28 cellular contexts compared by ENCODE assay signal in genomic region chr6:34051339-34051919, GRCh38.
"Had no signal": no experiment of that assay in that cellular context is flagged by ENCODE, and none has a peak within 500 bp of the region (broad histone marks: within the 10 kb centered on the region; RNA-seq: fewer than 3 reads in every experiment).

No MANE protein-coding gene starts in this region.

- H3K4me3 Mint-ChIP-seq: activated CD4-positive, alpha-beta memory T cell treated with anti-CD3 and anti-CD28 coated beads for 36 hours; activated CD4-positive, alpha-beta T cell treated with anti-CD3 and anti-CD28 coated beads, Interleukin-2, amount 10 ng/mL, durations not matched to agents 24 days and 14 days; activated naive CD4-positive, alpha-beta T cell treated with anti-CD3 and anti-CD28 coated beads for 36 hours; activated naive CD8-positive, alpha-beta T cell treated with anti-CD3 and anti-CD28 coated beads for 36 hours; activated T-helper 1 cell treated with anti-CD3 and anti-CD28 coated beads, Interleukin-12 subunit alpha, Interleukin-12 subunit beta, Interleukin-2, Interleukin-4 antibody, amounts not matched to agents 30 ng/mL and 10 ng/mL and 1 ng/mL, durations not matched to agents 14 hours and 24 hours and 36 hours; effector memory CD8-positive, alpha-beta T cell; immature natural killer cell; mesothelial cell of epicardium; naive B cell; nephron progenitor cell had no signal

- H3K4me1 Mint-ChIP-seq: activated CD4-positive, alpha-beta T cell treated with anti-CD3 and anti-CD28 coated beads, Interleukin-2, amount 10 ng/mL, durations not matched to agents 24 days and 14 days; activated naive CD8-positive, alpha-beta T cell treated with anti-CD3 and anti-CD28 coated beads for 36 hours; immature natural killer cell had no signal

- H3K27ac ChIP-seq: adrenal gland, brain microvascular endothelial cell, heart left ventricle, suprapubic skin, tibial artery, upper lobe of right lung had no signal

- H3K27ac Mint-ChIP-seq: activated CD4-positive, alpha-beta memory T cell treated with anti-CD3 and anti-CD28 coated beads for 36 hours; activated CD4-positive, alpha-beta T cell treated with anti-CD3 and anti-CD28 coated beads, Interleukin-2, amount 10 ng/mL, durations not matched to agents 24 days and 14 days; activated naive CD4-positive, alpha-beta T cell treated with anti-CD3 and anti-CD28 coated beads for 36 hours; activated naive CD8-positive, alpha-beta T cell treated with anti-CD3 and anti-CD28 coated beads for 36 hours; activated T-helper 1 cell treated with anti-CD3 and anti-CD28 coated beads, Interleukin-12 subunit alpha, Interleukin-12 subunit beta, Interleukin-2, Interleukin-4 antibody, amounts not matched to agents 30 ng/mL and 10 ng/mL and 1 ng/mL, durations not matched to agents 14 hours and 24 hours and 36 hours; effector memory CD8-positive, alpha-beta T cell; immature natural killer cell; mesothelial cell of epicardium; nephron progenitor cell had no signal

- DNase-seq: activated CD4-positive, alpha-beta memory T cell treated with anti-CD3 and anti-CD28 coated beads for 36 hours; activated CD4-positive, alpha-beta T cell treated with anti-CD3 and anti-CD28 coated beads, Interleukin-2, amount 10 ng/mL, durations not matched to agents 24 days and 14 days; activated CD8-positive, alpha-beta memory T cell treated with anti-CD3 and anti-CD28 coated beads, Interleukin-2, amount 50 U/mL, for 4 hours; activated effector memory CD4-positive, alpha-beta T cell treated with anti-CD3 and anti-CD28 coated beads, Interleukin-2, amount 50 U/mL, for 16 hours; activated naive CD4-positive, alpha-beta T cell treated with anti-CD3 and anti-CD28 coated beads for 36 hours; activated naive CD8-positive, alpha-beta T cell treated with anti-CD3 and anti-CD28 coated beads for 36 hours; activated T-cell treated with anti-CD3 and anti-CD28 coated beads, Interleukin-2, amount 50 U/mL, for 1 hour; adrenal gland; brain microvascular endothelial cell; cortex of kidney; effector memory CD8-positive, alpha-beta T cell; foreskin fibroblast; heart left ventricle; hypothalamus; immature natural killer cell; kidney; left colon; naive B cell; nephron progenitor cell; occipital lobe; right cardiac atrium; stimulated activated CD4-positive, alpha-beta T cell treated with anti-CD3 and anti-CD28 coated beads, Interleukin-15, amount 100 ng/mL, for 24 hours; stimulated activated naive CD4-positive, alpha-beta T cell; tibial artery; upper lobe of right lung had no signal

- H3K36me3 Mint-ChIP-seq: activated CD4-positive, alpha-beta memory T cell treated with anti-CD3 and anti-CD28 coated beads for 36 hours; activated naive CD8-positive, alpha-beta T cell treated with anti-CD3 and anti-CD28 coated beads for 36 hours; immature natural killer cell; mesothelial cell of epicardium had no signal

- H3K9me3 Mint-ChIP-seq: activated CD4-positive, alpha-beta memory T cell treated with anti-CD3 and anti-CD28 coated beads for 36 hours; activated CD4-positive, alpha-beta T cell treated with anti-CD3 and anti-CD28 coated beads, Interleukin-2, amount 10 ng/mL, durations not matched to agents 24 days and 14 days; activated naive CD4-positive, alpha-beta T cell treated with anti-CD3 and anti-CD28 coated beads for 36 hours; activated naive CD8-positive, alpha-beta T cell treated with anti-CD3 and anti-CD28 coated beads for 36 hours; activated T-helper 1 cell treated with anti-CD3 and anti-CD28 coated beads, Interleukin-12 subunit alpha, Interleukin-12 subunit beta, Interleukin-2, Interleukin-4 antibody, amounts not matched to agents 30 ng/mL and 10 ng/mL and 1 ng/mL, durations not matched to agents 14 hours and 24 hours and 36 hours; effector memory CD8-positive, alpha-beta T cell; immature natural killer cell; mesothelial cell of epicardium; nephron progenitor cell had no signal

- H3K27me3 Mint-ChIP-seq: activated CD4-positive, alpha-beta memory T cell treated with anti-CD3 and anti-CD28 coated beads for 36 hours; activated naive CD8-positive, alpha-beta T cell treated with anti-CD3 and anti-CD28 coated beads for 36 hours had no signal
